In genomic region chr5:14025566-14026276, GRCh38 we compare ENCODE assay signal across 15 cellular contexts.
"Had no signal": no experiment of that assay in that cellular context is flagged by ENCODE, and none has a peak within 500 bp of the region (broad histone marks: within the 10 kb centered on the region; RNA-seq: fewer than 3 reads in every experiment).

No MANE protein-coding gene starts in this region.

- H3K36me3 Mint-ChIP-seq: activated naive CD8-positive, alpha-beta T cell treated with anti-CD3 and anti-CD28 coated beads for 36 hours had no signal

- H3K27me3 ChIP-seq: breast epithelium, dorsolateral prefrontal cortex, gastroesophageal sphincter, hepatocyte, testis had no signal

- H3K27ac ChIP-seq: breast epithelium, dorsolateral prefrontal cortex, gastroesophageal sphincter, hepatocyte, skin epidermis, testis had no signal

- H2AFZ ChIP-seq: hepatocyte had no signal

- H3K4me1 Mint-ChIP-seq: activated CD4-positive, alpha-beta memory T cell treated with anti-CD3 and anti-CD28 coated beads, Interleukin-2, amount 10 ng/mL, durations not matched to agents 7 days and 5 days; activated CD4-positive, alpha-beta T cell treated with anti-CD3 and anti-CD28 coated beads for 36 hours; activated naive CD8-positive, alpha-beta T cell treated with anti-CD3 and anti-CD28 coated beads for 36 hours; stimulated activated naive CD8-positive, alpha-beta T cell treated with anti-CD3 and anti-CD28 coated beads, Interleukin-15, amount 100 ng/mL, for 72 hours had no signal

- H3K9me3 Mint-ChIP-seq: activated CD4-positive, alpha-beta memory T cell treated with anti-CD3 and anti-CD28 coated beads, Interleukin-2, amount 10 ng/mL, durations not matched to agents 7 days and 5 days had no signal

- ATAC-seq: activated CD4-positive, alpha-beta T cell treated with anti-CD3 and anti-CD28 coated beads for 36 hours; gastroesophageal sphincter; stimulated activated naive CD8-positive, alpha-beta T cell treated with anti-CD3 and anti-CD28 coated beads, Interleukin-15, amount 100 ng/mL, for 72 hours had no signal

- H3K79me2 ChIP-seq: hepatocyte had no signal

- H3K36me3 ChIP-seq: breast epithelium, gastroesophageal sphincter had no signal

- FAIRE-seq: urothelium cell line had no signal

- H3K27ac Mint-ChIP-seq: activated CD4-positive, alpha-beta memory T cell treated with anti-CD3 and anti-CD28 coated beads, Interleukin-2, amount 10 ng/mL, durations not matched to agents 7 days and 5 days; activated CD4-positive, alpha-beta T cell treated with anti-CD3 and anti-CD28 coated beads for 36 hours; activated naive CD8-positive, alpha-beta T cell treated with anti-CD3 and anti-CD28 coated beads for 36 hours; stimulated activated naive CD8-positive, alpha-beta T cell treated with anti-CD3 and anti-CD28 coated beads, Interleukin-15, amount 100 ng/mL, for 72 hours had no signal

- H3K4me3 ChIP-seq: breast epithelium, dorsolateral prefrontal cortex, gastroesophageal sphincter, hepatocyte, skin epidermis, testis had no signal

- H3K4me3 Mint-ChIP-seq: activated CD4-positive, alpha-beta memory T cell treated with anti-CD3 and anti-CD28 coated beads, Interleukin-2, amount 10 ng/mL, durations not matched to agents 7 days and 5 days; activated CD4-positive, alpha-beta T cell treated with anti-CD3 and anti-CD28 coated beads for 36 hours; activated naive CD8-positive, alpha-beta T cell treated with anti-CD3 and anti-CD28 coated beads for 36 hours; stimulated activated naive CD8-positive, alpha-beta T cell treated with anti-CD3 and anti-CD28 coated beads, Interleukin-15, amount 100 ng/mL, for 72 hours had no signal

- H3K4me1 ChIP-seq: breast epithelium, gastroesophageal sphincter, testis had no signal

- H3K4me2 ChIP-seq: hepatocyte had no signal

- H3K9me3 ChIP-seq: breast epithelium, gastroesophageal sphincter, testis had no signal

- H3K27me3 Mint-ChIP-seq: activated CD4-positive, alpha-beta memory T cell treated with anti-CD3 and anti-CD28 coated beads, Interleukin-2, amount 10 ng/mL, durations not matched to agents 7 days and 5 days; stimulated activated naive CD8-positive, alpha-beta T cell treated with anti-CD3 and anti-CD28 coated beads, Interleukin-15, amount 100 ng/mL, for 72 hours had no signal

- DNase-seq: activated CD4-positive, alpha-beta memory T cell treated with anti-CD3 and anti-CD28 coated beads, Interleukin-2, amount 10 ng/mL, durations not matched to agents 7 days and 5 days; activated CD4-positive, alpha-beta T cell treated with anti-CD3 and anti-CD28 coated beads for 36 hours; activated gamma-delta T cell treated with Interleukin-2 at 50 U/mL for 16 hours; activated naive CD8-positive, alpha-beta T cell treated with anti-CD3 and anti-CD28 coated beads for 36 hours; activated T-cell treated with anti-CD3 and anti-CD28 coated beads, Interleukin-2, amount 50 U/mL, for 48 hours; dorsolateral prefrontal cortex; stimulated activated CD4-positive, alpha-beta T cell treated with anti-CD3 and anti-CD28 coated beads, Interleukin-4, amount 100 ng/mL, for 4 hours; stimulated activated naive CD8-positive, alpha-beta T cell treated with anti-CD3 and anti-CD28 coated beads, Interleukin-15, amount 100 ng/mL, for 72 hours; T-helper 9 cell; testis had no signal
